13 cellular contexts compared by ENCODE assay signal in genomic region chr15:39593071-39594055, GRCh38. TPM values are rescaled to one million over a fixed set of nuclear protein-coding genes. Genes with fewer than 3 reads are reported as not detected.
DNase-seq lines count a peak whose midpoint lies in the region; ATAC-seq and TF ChIP-seq lines count a peak whose summit lies in the region.
"Had no signal": no experiment of that assay in that cellular context is flagged by ENCODE, and none has a peak within 500 bp of the region (broad histone marks: within the 10 kb centered on the region; RNA-seq: fewer than 3 reads in every experiment).

No MANE protein-coding gene starts in this region.

- no peak overlapping the region for H2AFZ ChIP-seq in smooth muscle cell (ENCODE audit: low read depth)

- ATAC-seq in GM19351 (IDR thresholded peaks at IDR 0.05; ENCODE audit: unreplicated experiment) (peak; percentile 16), gastrocnemius medialis (no peak)
- ATAC-seq: heart left ventricle had no signal

- H3K4me1 ChIP-seq in adipocyte (ENCODE audit: control insufficient read depth, insufficient read depth, low read length) (peaks cover 7% of the 10 kb centered on the region), smooth muscle cell (ENCODE audit: low read depth) (peaks cover 4% of the 10 kb centered on the region), gastrocnemius medialis (no peaks in the 10 kb centered on the region)
- H3K4me1 ChIP-seq: suprapubic skin had no signal

- no peak overlapping the region for H3K4me2 ChIP-seq in smooth muscle cell

- 98% methylated on average over 15 of the region's 15 CpGs for WGBS in smooth muscle cell (ENCODE audit: low lambda C conversion rate)

- H4K20me1 ChIP-seq in smooth muscle cell (ENCODE audit: low read depth) = peaks cover 86% of the 10 kb centered on the region

- H3K27me3 ChIP-seq in adipocyte (replicated peaks; ENCODE audit: control insufficient read depth, insufficient read depth, low read length) (no peaks in the 10 kb centered on the region), smooth muscle cell (ENCODE audit: low read depth) (no peaks in the 10 kb centered on the region), gastrocnemius medialis (no peaks in the 10 kb centered on the region)
- H3K27me3 ChIP-seq: heart left ventricle, suprapubic skin had no signal

- no peaks in the 10 kb centered on the region for H3K79me2 ChIP-seq in smooth muscle cell (ENCODE audit: low read depth)

- peak; percentile 14 for DNase-seq in adipocyte (ENCODE audit: low read depth)
- DNase-seq in fibroblast of villous mesenchyme (ENCODE audit: low read depth) = peak; percentile 19
- DNase-seq in smooth muscle cell (lab: John Stamatoyannopoulos, UW; ENCODE audit: unreplicated experiment) = no peak
- DNase-seq in DMS153 treated with DMSO at 0.1 percent for 48 hours (lab: John Stamatoyannopoulos, UW; ENCODE audit: unreplicated experiment) = no peak
- DNase-seq in DMS53 (lab: John Stamatoyannopoulos, UW) = no peak
- no peak for DNase-seq in gastrocnemius medialis
- DNase-seq: KBM-7, NCI-H187, NCI-H524, Right ventricle myocardium superior had no signal

- H3F3A ChIP-seq in smooth muscle cell (ENCODE audit: low read depth) = peaks cover 85% of the 10 kb centered on the region

- H3K36me3 ChIP-seq in adipocyte (ENCODE audit: control insufficient read depth, insufficient read depth, low read length, severe bottlenecking) (peaks cover 96% of the 10 kb centered on the region), smooth muscle cell (ENCODE audit: low read depth) (peaks cover 71% of the 10 kb centered on the region), gastrocnemius medialis (peaks cover 0 to 31% of the 10 kb centered on the region in 2 donors)

- H3K9me3 ChIP-seq in adipocyte (ENCODE audit: control insufficient read depth, low read length) (no peaks in the 10 kb centered on the region), smooth muscle cell (replicated peaks; ENCODE audit: low read depth) (no peaks in the 10 kb centered on the region), gastrocnemius medialis (no peaks in the 10 kb centered on the region)
- H3K9me3 ChIP-seq: heart left ventricle, suprapubic skin had no signal

- peak overlapping the region; percentile 7 for H3K9ac ChIP-seq in adipocyte (ENCODE audit: low read length)
- no peak overlapping the region for H3K9ac ChIP-seq in smooth muscle cell (ENCODE audit: low read depth)

- H3K4me3 ChIP-seq in adipocyte (ENCODE audit: low read length) = no peak overlapping the region
- no peak overlapping the region for H3K4me3 ChIP-seq in fibroblast of villous mesenchyme (ENCODE audit: low read depth, low read length)
- H3K4me3 ChIP-seq in smooth muscle cell = no peak overlapping the region
- H3K4me3 ChIP-seq in gastrocnemius medialis = no peak overlapping the region
- H3K4me3 ChIP-seq: heart left ventricle, suprapubic skin had no signal

- H3K27ac ChIP-seq in smooth muscle cell (ENCODE audit: low read depth) (peak overlapping the region; percentile 51), gastrocnemius medialis (no peak overlapping the region)
- H3K27ac ChIP-seq: heart left ventricle, suprapubic skin had no signal

- TF ChIP-seq POLR2A in gastrocnemius medialis (IDR thresholded peaks at IDR 0.05) = no peak

- no peak for TF ChIP-seq CTCF in fibroblast of villous mesenchyme (IDR thresholded peaks at IDR 0.05; ENCODE audit: insufficient read depth, low read depth, low read length)
- no peak for TF ChIP-seq CTCF in smooth muscle cell (IDR thresholded peaks at IDR 0.05; ENCODE audit: borderline replicate concordance, insufficient read depth, poor library complexity, severe bottlenecking)
- no peak for TF ChIP-seq CTCF in gastrocnemius medialis (IDR thresholded peaks at IDR 0.05 in 4 of 5, conservative IDR thresholded peaks at IDR 0.05 in 1 of 5)

- intact Hi-C loops in gastrocnemius medialis (cut with DNase I; ENCODE audit: low total_unique reads) = no loop called here

- in situ Hi-C loops in gastrocnemius medialis (cut with MboI; ENCODE audit: low sequenced_read_pairs in 4 of 4) = loop anchor here in 2 of 4 donors (25.0 kb wide), 2 partner anchors 431 to 781 kb away; no protein-coding TSS in a partner anchor

RNA-seq across cellular contexts. Expression of gene THBS1, which starts 12.5 kb away (rescaled TPM):
- total RNA-seq in fibroblast of villous mesenchyme (7,420 and 8,241 TPM in 2 replicates), smooth muscle cell (648 and 662 TPM in 2 replicates), gastrocnemius medialis (10 to 100 TPM; 10.7 to 99.0 (median 44.6) TPM)
- polyA plus RNA-seq in smooth muscle cell = 203 and 264 TPM in 2 replicates

Comparison
In these comparisons a context has a peak if more than half of its experiments do, and no peak if none do; other contexts are left out.
1. DNase-seq: peak in adipocyte (single experiment) and fibroblast of villous mesenchyme (single experiment); none in smooth muscle cell (single experiment), DMS153 treated with DMSO at 0.1 percent for 48 hours (single experiment), DMS53 (single experiment) and gastrocnemius medialis (0 of 2).
2. RNA of gene THBS1, which starts 12.5 kb away (total RNA-seq): 7,420 to 8,241 TPM in fibroblast of villous mesenchyme; 648 to 662 TPM in smooth muscle cell and 10.7 to 99.0 TPM in gastrocnemius medialis; every median in the first group is over 10 times any median in the second.